In the genomic region with DNA sequence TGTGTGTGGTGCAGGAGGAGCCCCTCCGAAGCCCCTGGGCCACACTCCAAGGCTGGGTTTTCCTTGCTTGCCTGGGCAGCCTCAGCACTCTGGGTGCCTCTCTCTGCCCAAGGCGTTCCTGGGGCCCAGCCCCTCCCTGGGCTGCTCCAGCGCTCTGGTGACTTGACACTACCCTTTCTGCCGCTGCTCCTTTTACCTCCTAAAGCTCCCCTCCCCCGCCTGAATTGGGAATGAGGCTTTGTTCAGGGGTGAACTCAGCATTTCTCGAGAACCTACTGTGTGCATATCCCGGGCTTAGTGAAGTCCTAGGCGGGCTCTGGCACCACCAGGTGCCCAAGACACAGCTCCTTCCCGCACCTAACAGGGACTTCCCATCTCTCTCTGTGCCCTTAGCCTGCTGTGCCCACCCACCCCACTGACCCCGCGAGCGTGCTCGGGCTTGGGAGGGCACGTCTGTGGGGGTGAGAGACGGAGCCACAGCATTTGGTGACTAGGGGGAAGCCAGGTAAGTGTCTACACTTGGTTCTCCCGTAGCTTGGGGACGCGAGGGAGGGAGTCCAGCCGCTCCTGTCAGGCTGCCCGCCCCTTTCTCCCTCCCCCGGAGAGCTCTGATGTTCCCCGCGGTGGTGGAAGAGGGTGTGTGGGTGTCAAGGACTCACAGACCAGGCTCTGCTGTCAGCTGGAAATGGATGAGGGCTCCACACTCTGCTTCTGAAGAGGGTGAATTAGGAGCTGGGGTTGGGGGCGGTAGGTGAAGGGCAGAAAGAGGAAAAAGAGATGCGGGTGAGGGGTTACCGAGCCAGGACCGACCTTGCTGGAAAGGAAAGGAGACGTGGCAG, we compare ENCODE assay signal across 8 cellular contexts. TPM values are rescaled to one million over a fixed set of nuclear protein-coding genes. Genes with fewer than 3 reads are reported as not detected.
DNase-seq lines count a peak whose midpoint lies in the region; ATAC-seq, FAIRE-seq and TF ChIP-seq lines count a peak whose summit lies in the region.

No MANE protein-coding gene starts in this region.

- FAIRE-seq in A549 (lab: Jason Lieb, UNC) = no peak

- peak overlapping the region; percentile 100 for H3K4me2 ChIP-seq in A549

- peaks cover 22% of the 10 kb centered on the region; the same call in 1 of the 3 replicates for H3K4me1 ChIP-seq in A549

- TF ChIP-seq EP300 in A549 (IDR thresholded peaks at IDR 0.05) = no peak

- TF ChIP-seq CTCF in A549 (IDR thresholded peaks at IDR 0.05) (no peak), cardiac fibroblast (IDR thresholded peaks at IDR 0.05; ENCODE audit: low read depth, low read length) (no peak)

- CTCF ChIA-PET in A549 (lab: Yijun Ruan, JAX) = interaction anchor here (0.7 to 4.1 kb wide), 10 partner anchors 14 to 165 kb away, joined by 3 to 18 read pairs (median 4); no protein-coding TSS in a partner anchor

- TF ChIP-seq POLR2A in A549 (IDR thresholded peaks at IDR 0.05; ENCODE audit: low read length) = 0 out of 2 replicates have a peak, but pooled peaks have one; percentile 8

- POLR2A ChIA-PET in A549 (lab: Yijun Ruan, JAX) = no interaction called here

- H3K9me3 ChIP-seq in A549 = no peaks in the 10 kb centered on the region

- H3K4me3 ChIP-seq in A549 (peak overlapping the region; percentile 93), cardiac fibroblast (replicated peaks in 1 of 2; ENCODE audit: low read depth in 2 of 2, low read length in 2 of 2) (peak overlapping the region; percentile 62 to 70)

- 16% methylated on average over 12 of the region's 28 CpGs for WGBS in A549 (ENCODE audit: missing lambda C conversion rate)

- no peak for TF ChIP-seq RAD21 in A549 (conservative IDR thresholded peaks at IDR 0.05 in 1 of 2, IDR thresholded peaks at IDR 0.05 in 1 of 2)

- DNase-seq in A549 (ENCODE audit: low read depth in 1 of 2, low spot score in 1 of 2) (peak in 1 of 2 experiments; percentile 18), GM04504 (ENCODE audit: low read depth) (peak; percentile 9), RPMI7951 (ENCODE audit: low read depth) (peak; percentile 60), cardiac fibroblast (ENCODE audit: low read depth in 2 of 2) (peak in 1 of 2 donors; percentile 39), kidney glomerular epithelial cell (lab: John Stamatoyannopoulos, UW) (peak; percentile 22), DMS114 treated with DMSO at 0.1 percent for 48 hours (lab: John Stamatoyannopoulos, UW; ENCODE audit: unreplicated experiment) (no peak)
- peak; percentile 63 for DNase-seq in stimulated activated CD8-positive, alpha-beta memory T cell treated with anti-CD3 and anti-CD28 coated beads, Interleukin-4, amount 100 ng/mL, for 48 hours

- H3K27ac ChIP-seq in A549 = peak overlapping the region; percentile 91 to 100

- ATAC-seq in A549 (peak; percentile 46 to 66; a peak in 5 of 6 replicates), GM21528 (IDR thresholded peaks at IDR 0.05; ENCODE audit: low FRiP score, unreplicated experiment) (no peak)

TF ChIP-seq in A549, 52 proteins besides CTCF, POLR2A, EP300 and RAD21:
- TF ChIP-seq JUN (IDR thresholded peaks at IDR 0.05) = no peak
- TF ChIP-seq POLR2AphosphoS2 (conservative IDR thresholded peaks at IDR 0.05; ENCODE audit: low read length) = no peak
- no peak for TF ChIP-seq ZC3H11A (IDR thresholded peaks at IDR 0.05)
- no peak for TF ChIP-seq MYC (IDR thresholded peaks at IDR 0.05; ENCODE audit: borderline replicate concordance, low read length)
- TF ChIP-seq BHLHE40 (IDR thresholded peaks at IDR 0.05; ENCODE audit: low read depth, low read length) = no peak
- TF ChIP-seq CEBPB (IDR thresholded peaks at IDR 0.05) = no peak
- TF ChIP-seq SREBF2 (IDR thresholded peaks at IDR 0.05) = no peak
- TF ChIP-seq HOXB13 (CRISPR knock-in tag; IDR thresholded peaks at IDR 0.05; ENCODE audit: low read depth) = no peak
- TF ChIP-seq, protein P1, sequence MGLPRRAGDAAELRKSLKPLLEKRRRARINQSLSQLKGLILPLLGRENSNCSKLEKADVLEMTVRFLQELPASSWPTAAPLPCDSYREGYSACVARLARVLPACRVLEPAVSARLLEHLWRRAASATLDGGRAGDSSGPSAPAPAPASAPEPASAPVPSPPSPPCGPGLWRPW (IDR thresholded peaks at IDR 0.05) = no peak
- TF ChIP-seq GATA3 (IDR thresholded peaks at IDR 0.05; ENCODE audit: borderline replicate concordance) = no peak
- TF ChIP-seq HOXA7 (CRISPR knock-in tag; IDR thresholded peaks at IDR 0.05) = no peak
- TF ChIP-seq JUNB (IDR thresholded peaks at IDR 0.05) = no peak
- no peak for TF ChIP-seq NPAS2 (CRISPR knock-in tag; IDR thresholded peaks at IDR 0.05; ENCODE audit: borderline replicate concordance)

RNA-seq across cellular contexts. Expression of gene BAHD1, which starts 1.1 kb away (rescaled TPM):
- polyA plus RNA-seq in A549 (2011; rRNA removed) (2.3 and 2.8 TPM in 2 replicates), A549 (2017; fragmentation: RNase III; extraction: RNeasy Plus Mini Kit Qiagen cat#74134 plus additional on column Dnase treatment) (10.1 to 11.1 TPM (median 10.9 TPM) in 3 replicates)
- 3.7 and 4.5 TPM in 2 replicates for polyA plus RNA-seq in A549 (2012; cell fraction: cytosol; rRNA removed)
- polyA plus RNA-seq in A549 (2012; cell fraction: nucleus; rRNA removed) = 10.4 and 10.7 TPM in 2 replicates
- polyA minus RNA-seq in A549 (2011; rRNA and poly(A)+ RNA removed) = 2.7 and 3.5 TPM in 2 replicates
- total RNA-seq in RPMI7951 (2014; rRNA removed; shearing (Covaris generic)) = 7.6 and 11.5 TPM in 2 replicates

RNA-seq across cellular contexts. Expression of gene CHST14, which starts 31.1 kb away (rescaled TPM):
- polyA plus RNA-seq in A549 (2011; rRNA removed) = 8.6 and 9.8 TPM in 2 replicates
- 9.0 and 11.9 TPM in 2 replicates for polyA plus RNA-seq in A549 (2012; cell fraction: cytosol; rRNA removed)
- polyA plus RNA-seq in A549 (2012; cell fraction: nucleus; rRNA removed) = 12.5 and 13.2 TPM in 2 replicates
- polyA plus RNA-seq in A549 (2017; fragmentation: RNase III; extraction: RNeasy Plus Mini Kit Qiagen cat#74134 plus additional on column Dnase treatment) = 8.7 to 11.0 TPM (median 10.8 TPM) in 3 replicates
- 9.0 and 9.4 TPM in 2 replicates for polyA minus RNA-seq in A549 (2011; rRNA and poly(A)+ RNA removed)
- total RNA-seq in RPMI7951 (2014; rRNA removed; shearing (Covaris generic)) = 27.1 and 29.3 TPM in 2 replicates

RNA-seq across cellular contexts. Expression of gene IVD, which starts 34.1 kb away (rescaled TPM):
- polyA plus RNA-seq in A549 (2011; rRNA removed) (10.2 and 14.8 TPM in 2 replicates), A549 (2017; fragmentation: RNase III; extraction: RNeasy Plus Mini Kit Qiagen cat#74134 plus additional on column Dnase treatment) (12.4 to 13.0 TPM (median 12.6 TPM) in 3 replicates)
- polyA plus RNA-seq in A549 (2012; cell fraction: cytosol; rRNA removed) = 12.3 and 16.3 TPM in 2 replicates
- polyA plus RNA-seq in A549 (2012; cell fraction: nucleus; rRNA removed) = 20.3 and 20.5 TPM in 2 replicates
- polyA minus RNA-seq in A549 (2011; rRNA and poly(A)+ RNA removed) = 12.5 and 13.2 TPM in 2 replicates
- 21.0 and 24.5 TPM in 2 replicates for total RNA-seq in RPMI7951 (2014; rRNA removed; shearing (Covaris generic))

RNA-seq across cellular contexts. Expression of gene KNSTRN, which starts 57.2 kb away (rescaled TPM):
- polyA plus RNA-seq in A549 (2011; rRNA removed) (41.2 and 50.3 TPM in 2 replicates), A549 (2017; fragmentation: RNase III; extraction: RNeasy Plus Mini Kit Qiagen cat#74134 plus additional on column Dnase treatment) (45.0 to 52.6 TPM (median 48.0 TPM) in 3 replicates)
- 23.9 and 25.0 TPM in 2 replicates for polyA plus RNA-seq in A549 (2012; cell fraction: cytosol; rRNA removed)
- 12.3 and 14.0 TPM in 2 replicates for polyA plus RNA-seq in A549 (2012; cell fraction: nucleus; rRNA removed)
- polyA minus RNA-seq in A549 (2011; rRNA and poly(A)+ RNA removed) = 26.1 and 32.3 TPM in 2 replicates
- total RNA-seq in RPMI7951 (2014; rRNA removed; shearing (Covaris generic)) = 186 and 201 TPM in 2 replicates
